1 cellular context compared by ENCODE assay signal in the genomic region with DNA sequence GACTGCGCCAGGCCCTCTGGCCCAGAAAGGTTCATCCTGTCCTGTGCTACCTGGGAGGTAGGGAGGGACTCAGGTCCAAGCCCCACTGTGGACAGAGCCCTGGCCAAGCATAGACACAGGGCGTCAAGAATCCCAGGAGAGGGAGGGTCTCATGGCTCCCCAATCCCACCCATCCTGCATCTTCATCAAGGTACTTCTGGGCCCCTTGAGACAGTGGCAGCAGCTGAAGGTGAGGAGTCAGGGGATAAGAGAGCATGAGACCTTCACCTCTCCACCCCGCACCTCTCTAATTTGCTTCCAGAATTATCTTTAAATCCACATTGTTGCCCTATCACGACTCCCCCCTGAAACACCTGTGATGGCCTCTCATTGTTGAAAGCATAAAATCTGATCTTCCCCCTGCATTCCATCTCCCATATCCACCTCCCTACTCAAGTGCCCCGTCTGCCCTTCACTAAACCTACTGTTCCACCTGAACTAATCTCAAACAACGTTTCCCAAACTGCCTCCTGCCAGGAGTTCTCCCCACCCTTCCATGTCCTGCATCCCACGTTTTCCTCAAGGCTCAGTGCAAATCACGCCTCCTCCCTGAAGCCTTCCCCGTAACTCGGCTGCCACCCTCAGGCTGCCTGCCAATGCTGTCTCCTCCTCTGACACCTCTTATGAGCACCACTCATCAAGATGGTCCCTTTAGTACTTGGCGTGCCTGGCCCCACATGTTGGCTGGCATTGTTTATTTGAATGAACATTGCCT.
TF ChIP-seq lines count a peak whose summit lies in the region.

No MANE protein-coding gene starts in this region.

TF ChIP-seq in HepG2, 621 proteins besides CTCF, POLR2A, EP300 and RAD21 (continued from another document and continues in another):
- TF ChIP-seq, protein P1, sequence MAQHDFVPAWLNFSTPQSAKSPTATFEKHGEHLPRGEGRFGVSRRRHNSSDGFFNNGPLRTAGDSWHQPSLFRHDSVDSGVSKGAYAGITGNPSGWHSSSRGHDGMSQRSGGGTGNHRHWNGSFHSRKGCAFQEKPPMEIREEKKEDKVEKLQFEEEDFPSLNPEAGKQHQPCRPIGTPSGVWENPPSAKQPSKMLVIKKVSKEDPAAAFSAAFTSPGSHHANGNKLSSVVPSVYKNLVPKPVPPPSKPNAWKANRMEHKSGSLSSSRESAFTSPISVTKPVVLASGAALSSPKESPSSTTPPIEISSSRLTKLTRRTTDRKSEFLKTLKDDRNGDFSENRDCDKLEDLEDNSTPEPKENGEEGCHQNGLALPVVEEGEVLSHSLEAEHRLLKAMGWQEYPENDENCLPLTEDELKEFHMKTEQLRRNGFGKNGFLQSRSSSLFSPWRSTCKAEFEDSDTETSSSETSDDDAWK (CRISPR knock-in tag; IDR thresholded peaks at IDR 0.05) = no peak
- no peak for TF ChIP-seq ARNT2 (CRISPR knock-in tag; IDR thresholded peaks at IDR 0.05; ENCODE audit: low read depth)
- TF ChIP-seq PRDM15 (CRISPR knock-in tag; IDR thresholded peaks at IDR 0.05) = peak; percentile 88
- TF ChIP-seq SYNCRIP (IDR thresholded peaks at IDR 0.05; ENCODE audit: insufficient read depth, low read depth, low read length) = no peak
- TF ChIP-seq, protein P2, sequence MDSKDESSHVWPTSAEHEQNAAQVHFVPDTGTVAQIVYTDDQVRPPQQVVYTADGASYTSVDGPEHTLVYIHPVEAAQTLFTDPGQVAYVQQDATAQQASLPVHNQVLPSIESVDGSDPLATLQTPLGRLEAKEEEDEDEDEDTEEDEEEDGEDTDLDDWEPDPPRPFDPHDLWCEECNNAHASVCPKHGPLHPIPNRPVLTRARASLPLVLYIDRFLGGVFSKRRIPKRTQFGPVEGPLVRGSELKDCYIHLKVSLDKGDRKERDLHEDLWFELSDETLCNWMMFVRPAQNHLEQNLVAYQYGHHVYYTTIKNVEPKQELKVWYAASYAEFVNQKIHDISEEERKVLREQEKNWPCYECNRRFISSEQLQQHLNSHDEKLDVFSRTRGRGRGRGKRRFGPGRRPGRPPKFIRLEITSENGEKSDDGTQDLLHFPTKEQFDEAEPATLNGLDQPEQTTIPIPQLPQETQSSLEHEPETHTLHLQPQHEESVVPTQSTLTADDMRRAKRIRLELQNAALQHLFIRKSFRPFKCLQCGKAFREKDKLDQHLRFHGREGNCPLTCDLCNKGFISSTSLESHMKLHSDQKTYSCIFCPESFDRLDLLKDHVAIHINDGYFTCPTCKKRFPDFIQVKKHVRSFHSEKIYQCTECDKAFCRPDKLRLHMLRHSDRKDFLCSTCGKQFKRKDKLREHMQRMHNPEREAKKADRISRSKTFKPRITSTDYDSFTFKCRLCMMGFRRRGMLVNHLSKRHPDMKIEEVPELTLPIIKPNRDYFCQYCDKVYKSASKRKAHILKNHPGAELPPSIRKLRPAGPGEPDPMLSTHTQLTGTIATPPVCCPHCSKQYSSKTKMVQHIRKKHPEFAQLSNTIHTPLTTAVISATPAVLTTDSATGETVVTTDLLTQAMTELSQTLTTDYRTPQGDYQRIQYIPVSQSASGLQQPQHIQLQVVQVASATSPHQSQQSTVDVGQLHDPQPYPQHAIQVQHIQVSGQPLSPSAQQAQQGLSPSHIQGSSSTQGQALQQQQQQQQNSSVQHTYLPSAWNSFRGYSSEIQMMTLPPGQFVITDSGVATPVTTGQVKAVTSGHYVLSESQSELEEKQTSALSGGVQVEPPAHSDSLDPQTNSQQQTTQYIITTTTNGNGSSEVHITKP (CRISPR knock-in tag; IDR thresholded peaks at IDR 0.05; ENCODE audit: low read depth) = no peak
- no peak for TF ChIP-seq PRMT3 (CRISPR knock-in tag; IDR thresholded peaks at IDR 0.05; ENCODE audit: borderline replicate concordance, low read depth)
- TF ChIP-seq ZBTB7A (CRISPR knock-in tag; IDR thresholded peaks at IDR 0.05) = no peak
- TF ChIP-seq HNF4G (IDR thresholded peaks at IDR 0.05; ENCODE audit: borderline replicate concordance, low read depth, low read length) = no peak
- TF ChIP-seq HNF4G (CRISPR knock-in tag; IDR thresholded peaks at IDR 0.05; ENCODE audit: borderline replicate concordance, low read depth) = no peak
- no peak for TF ChIP-seq ZKSCAN1 (IDR thresholded peaks at IDR 0.05; ENCODE audit: low read length)
- TF ChIP-seq ZBTB42 (CRISPR knock-in tag; IDR thresholded peaks at IDR 0.05) = no peak
- peak; percentile 73 for TF ChIP-seq ZNF7 (CRISPR knock-in tag; IDR thresholded peaks at IDR 0.05)
- TF ChIP-seq, protein P3, sequence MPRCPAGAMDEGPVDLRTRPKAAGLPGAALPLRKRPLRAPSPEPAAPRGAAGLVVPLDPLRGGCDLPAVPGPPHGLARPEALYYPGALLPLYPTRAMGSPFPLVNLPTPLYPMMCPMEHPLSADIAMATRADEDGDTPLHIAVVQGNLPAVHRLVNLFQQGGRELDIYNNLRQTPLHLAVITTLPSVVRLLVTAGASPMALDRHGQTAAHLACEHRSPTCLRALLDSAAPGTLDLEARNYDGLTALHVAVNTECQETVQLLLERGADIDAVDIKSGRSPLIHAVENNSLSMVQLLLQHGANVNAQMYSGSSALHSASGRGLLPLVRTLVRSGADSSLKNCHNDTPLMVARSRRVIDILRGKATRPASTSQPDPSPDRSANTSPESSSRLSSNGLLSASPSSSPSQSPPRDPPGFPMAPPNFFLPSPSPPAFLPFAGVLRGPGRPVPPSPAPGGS (CRISPR knock-in tag; IDR thresholded peaks at IDR 0.05) = no peak
- no peak for TF ChIP-seq MEIS1 (CRISPR knock-in tag; IDR thresholded peaks at IDR 0.05; ENCODE audit: borderline replicate concordance)
- no peak for TF ChIP-seq ZNF337 (CRISPR knock-in tag; IDR thresholded peaks at IDR 0.05; ENCODE audit: borderline replicate concordance, low read depth)
- TF ChIP-seq ZBTB21 (CRISPR knock-in tag; IDR thresholded peaks at IDR 0.05) = no peak
- TF ChIP-seq SKI (IDR thresholded peaks at IDR 0.05; ENCODE audit: partially characterized antibody) = no peak
- TF ChIP-seq, protein P4, sequence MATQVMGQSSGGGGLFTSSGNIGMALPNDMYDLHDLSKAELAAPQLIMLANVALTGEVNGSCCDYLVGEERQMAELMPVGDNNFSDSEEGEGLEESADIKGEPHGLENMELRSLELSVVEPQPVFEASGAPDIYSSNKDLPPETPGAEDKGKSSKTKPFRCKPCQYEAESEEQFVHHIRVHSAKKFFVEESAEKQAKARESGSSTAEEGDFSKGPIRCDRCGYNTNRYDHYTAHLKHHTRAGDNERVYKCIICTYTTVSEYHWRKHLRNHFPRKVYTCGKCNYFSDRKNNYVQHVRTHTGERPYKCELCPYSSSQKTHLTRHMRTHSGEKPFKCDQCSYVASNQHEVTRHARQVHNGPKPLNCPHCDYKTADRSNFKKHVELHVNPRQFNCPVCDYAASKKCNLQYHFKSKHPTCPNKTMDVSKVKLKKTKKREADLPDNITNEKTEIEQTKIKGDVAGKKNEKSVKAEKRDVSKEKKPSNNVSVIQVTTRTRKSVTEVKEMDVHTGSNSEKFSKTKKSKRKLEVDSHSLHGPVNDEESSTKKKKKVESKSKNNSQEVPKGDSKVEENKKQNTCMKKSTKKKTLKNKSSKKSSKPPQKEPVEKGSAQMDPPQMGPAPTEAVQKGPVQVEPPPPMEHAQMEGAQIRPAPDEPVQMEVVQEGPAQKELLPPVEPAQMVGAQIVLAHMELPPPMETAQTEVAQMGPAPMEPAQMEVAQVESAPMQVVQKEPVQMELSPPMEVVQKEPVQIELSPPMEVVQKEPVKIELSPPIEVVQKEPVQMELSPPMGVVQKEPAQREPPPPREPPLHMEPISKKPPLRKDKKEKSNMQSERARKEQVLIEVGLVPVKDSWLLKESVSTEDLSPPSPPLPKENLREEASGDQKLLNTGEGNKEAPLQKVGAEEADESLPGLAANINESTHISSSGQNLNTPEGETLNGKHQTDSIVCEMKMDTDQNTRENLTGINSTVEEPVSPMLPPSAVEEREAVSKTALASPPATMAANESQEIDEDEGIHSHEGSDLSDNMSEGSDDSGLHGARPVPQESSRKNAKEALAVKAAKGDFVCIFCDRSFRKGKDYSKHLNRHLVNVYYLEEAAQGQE (IDR thresholded peaks at IDR 0.05; ENCODE audit: borderline replicate concordance in 1 of 2, low read depth in 1 of 2, low read length in 2 of 2) = no peak
- no peak for TF ChIP-seq DNMT3B (CRISPR knock-in tag; conservative IDR thresholded peaks at IDR 0.05)
- peak; percentile 73 for TF ChIP-seq SAP130 (CRISPR knock-in tag; IDR thresholded peaks at IDR 0.05; ENCODE audit: low read depth)
- TF ChIP-seq, protein P5, sequence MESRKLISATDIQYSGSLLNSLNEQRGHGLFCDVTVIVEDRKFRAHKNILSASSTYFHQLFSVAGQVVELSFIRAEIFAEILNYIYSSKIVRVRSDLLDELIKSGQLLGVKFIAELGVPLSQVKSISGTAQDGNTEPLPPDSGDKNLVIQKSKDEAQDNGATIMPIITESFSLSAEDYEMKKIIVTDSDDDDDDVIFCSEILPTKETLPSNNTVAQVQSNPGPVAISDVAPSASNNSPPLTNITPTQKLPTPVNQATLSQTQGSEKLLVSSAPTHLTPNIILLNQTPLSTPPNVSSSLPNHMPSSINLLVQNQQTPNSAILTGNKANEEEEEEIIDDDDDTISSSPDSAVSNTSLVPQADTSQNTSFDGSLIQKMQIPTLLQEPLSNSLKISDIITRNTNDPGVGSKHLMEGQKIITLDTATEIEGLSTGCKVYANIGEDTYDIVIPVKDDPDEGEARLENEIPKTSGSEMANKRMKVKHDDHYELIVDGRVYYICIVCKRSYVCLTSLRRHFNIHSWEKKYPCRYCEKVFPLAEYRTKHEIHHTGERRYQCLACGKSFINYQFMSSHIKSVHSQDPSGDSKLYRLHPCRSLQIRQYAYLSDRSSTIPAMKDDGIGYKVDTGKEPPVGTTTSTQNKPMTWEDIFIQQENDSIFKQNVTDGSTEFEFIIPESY (CRISPR knock-in tag; IDR thresholded peaks at IDR 0.05) = peak; percentile 57; the same call in 1 of the 2 replicates
- TF ChIP-seq POLR2AphosphoS5 (IDR thresholded peaks at IDR 0.05; ENCODE audit: low read depth, low read length) = no peak
- TF ChIP-seq ZNF430 (CRISPR knock-in tag; IDR thresholded peaks at IDR 0.05) = no peak
- TF ChIP-seq, protein P6, sequence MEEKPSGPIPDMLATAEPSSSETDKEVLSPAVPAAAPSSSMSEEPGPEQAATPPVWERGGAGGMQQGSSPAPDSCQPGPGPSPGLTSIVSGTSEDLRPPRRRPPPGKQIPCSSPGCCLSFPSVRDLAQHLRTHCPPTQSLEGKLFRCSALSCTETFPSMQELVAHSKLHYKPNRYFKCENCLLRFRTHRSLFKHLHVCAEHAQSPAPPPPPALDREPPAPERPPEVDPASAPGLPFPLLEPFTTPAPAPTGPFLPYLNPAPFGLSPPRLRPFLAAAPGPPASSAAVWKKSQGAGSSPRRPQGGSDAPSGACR (CRISPR knock-in tag; IDR thresholded peaks at IDR 0.05) = peak; percentile 69; the same call in 1 of the 2 replicates
- no peak for TF ChIP-seq HNRNPK (IDR thresholded peaks at IDR 0.05; ENCODE audit: low read depth, low read length, poor library complexity, severe bottlenecking)
- no peak for TF ChIP-seq ZNF274 (CRISPR knock-in tag; IDR thresholded peaks at IDR 0.05)
- no peak for TF ChIP-seq CCDC6 (CRISPR knock-in tag; IDR thresholded peaks at IDR 0.05)
- no peak for TF ChIP-seq ZNF33B (CRISPR knock-in tag; IDR thresholded peaks at IDR 0.05)
- no peak for TF ChIP-seq RBM39 (IDR thresholded peaks at IDR 0.05; ENCODE audit: low read depth, low read length, poor library complexity, severe bottlenecking)
- no peak for TF ChIP-seq FLYWCH1 (CRISPR knock-in tag; IDR thresholded peaks at IDR 0.05)
- 0 out of 2 replicates have a peak, but pooled peaks have one; percentile 12 for TF ChIP-seq ZNF776 (CRISPR knock-in tag; IDR thresholded peaks at IDR 0.05)
- peak; percentile 62; the same call in 1 of the 2 replicates for TF ChIP-seq MYC (CRISPR knock-in tag; IDR thresholded peaks at IDR 0.05; ENCODE audit: borderline replicate concordance)
- TF ChIP-seq MIER3 (CRISPR knock-in tag; IDR thresholded peaks at IDR 0.05; ENCODE audit: borderline replicate concordance) = no peak
- no peak for TF ChIP-seq JDP2 (CRISPR knock-in tag; IDR thresholded peaks at IDR 0.05; ENCODE audit: borderline replicate concordance)
- TF ChIP-seq, protein P7, sequence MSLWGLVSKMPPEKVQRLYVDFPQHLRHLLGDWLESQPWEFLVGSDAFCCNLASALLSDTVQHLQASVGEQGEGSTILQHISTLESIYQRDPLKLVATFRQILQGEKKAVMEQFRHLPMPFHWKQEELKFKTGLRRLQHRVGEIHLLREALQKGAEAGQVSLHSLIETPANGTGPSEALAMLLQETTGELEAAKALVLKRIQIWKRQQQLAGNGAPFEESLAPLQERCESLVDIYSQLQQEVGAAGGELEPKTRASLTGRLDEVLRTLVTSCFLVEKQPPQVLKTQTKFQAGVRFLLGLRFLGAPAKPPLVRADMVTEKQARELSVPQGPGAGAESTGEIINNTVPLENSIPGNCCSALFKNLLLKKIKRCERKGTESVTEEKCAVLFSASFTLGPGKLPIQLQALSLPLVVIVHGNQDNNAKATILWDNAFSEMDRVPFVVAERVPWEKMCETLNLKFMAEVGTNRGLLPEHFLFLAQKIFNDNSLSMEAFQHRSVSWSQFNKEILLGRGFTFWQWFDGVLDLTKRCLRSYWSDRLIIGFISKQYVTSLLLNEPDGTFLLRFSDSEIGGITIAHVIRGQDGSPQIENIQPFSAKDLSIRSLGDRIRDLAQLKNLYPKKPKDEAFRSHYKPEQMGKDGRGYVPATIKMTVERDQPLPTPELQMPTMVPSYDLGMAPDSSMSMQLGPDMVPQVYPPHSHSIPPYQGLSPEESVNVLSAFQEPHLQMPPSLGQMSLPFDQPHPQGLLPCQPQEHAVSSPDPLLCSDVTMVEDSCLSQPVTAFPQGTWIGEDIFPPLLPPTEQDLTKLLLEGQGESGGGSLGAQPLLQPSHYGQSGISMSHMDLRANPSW (CRISPR knock-in tag; IDR thresholded peaks at IDR 0.05; ENCODE audit: borderline replicate concordance) = no peak
- no peak for TF ChIP-seq KDM3A (CRISPR knock-in tag; IDR thresholded peaks at IDR 0.05; ENCODE audit: low read depth)
- TF ChIP-seq SAFB2 (CRISPR knock-in tag; IDR thresholded peaks at IDR 0.05; ENCODE audit: borderline replicate concordance, low read depth) = no peak
